ENCODE assay signal across 8 cellular contexts in the genomic region with DNA sequence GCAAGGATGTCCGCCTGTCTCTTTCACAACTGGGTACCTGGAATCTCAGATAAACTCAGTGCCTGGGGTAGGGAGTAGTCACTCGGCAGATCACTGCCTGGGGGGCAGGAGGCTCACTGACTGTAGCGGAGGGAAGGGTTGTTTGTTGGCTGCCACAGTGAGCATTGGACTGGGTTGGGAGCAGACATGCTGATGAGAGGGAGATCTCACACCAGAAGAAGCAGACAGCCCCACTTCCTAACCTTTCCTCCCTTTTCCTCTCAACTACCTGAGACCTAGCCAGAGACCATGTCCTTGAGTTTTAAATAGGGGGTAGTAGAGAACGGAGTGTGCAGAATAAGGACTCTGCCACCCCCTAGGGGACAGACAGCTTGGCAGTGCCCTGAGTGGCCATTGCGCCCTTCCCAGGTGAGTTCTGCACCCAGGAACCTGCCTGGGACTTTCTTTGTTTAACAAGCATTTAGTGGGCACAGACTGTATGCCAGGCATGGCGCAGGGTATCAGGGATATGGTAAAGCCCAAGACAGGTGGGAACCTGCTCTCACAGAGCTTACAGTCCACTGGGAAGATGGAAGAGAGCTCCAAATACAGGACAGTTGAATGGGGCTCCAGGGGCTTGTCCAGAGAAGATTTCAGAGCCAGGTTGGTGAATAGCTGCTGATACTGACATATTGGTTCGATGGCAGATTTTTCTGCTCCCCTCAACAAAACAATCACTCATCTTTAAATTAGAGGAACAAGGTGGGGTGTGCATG.
A peak's percentile ranks its signal among the peaks of the same experiment; 100 is the strongest.
DNase-seq lines count a peak whose midpoint lies in the region; ATAC-seq, FAIRE-seq and TF ChIP-seq lines count a peak whose summit lies in the region.

No MANE protein-coding gene starts in this region.

- peaks cover 0 to 4% (median 0%) of the 10 kb centered on the region in 3 donors for H3K36me3 ChIP-seq in esophagus squamous epithelium

- peaks cover 49% of the 10 kb centered on the region for H3K4me1 Mint-ChIP-seq in osteocyte (ENCODE audit: unreplicated experiment)

- no peaks in the 10 kb centered on the region for H3K36me3 Mint-ChIP-seq in osteocyte (ENCODE audit: unreplicated experiment)

- H3K27ac ChIP-seq in A549: peak overlapping the region in 1 of 2 experiments; percentile 62; a peak in 1 of 6 replicates
- H3K27ac ChIP-seq in esophagus squamous epithelium: peak overlapping the region; percentile 84 to 99 (median 96)

- TF ChIP-seq POLR2A in A549 (IDR thresholded peaks at IDR 0.05; ENCODE audit: low read length): no peak
- TF ChIP-seq POLR2A in esophagus squamous epithelium (IDR thresholded peaks at IDR 0.05): no peak

- TF ChIP-seq RAD21 in A549 (conservative IDR thresholded peaks at IDR 0.05 in 1 of 2, IDR thresholded peaks at IDR 0.05 in 1 of 2): peak; percentile 40 to 48

- ATAC-seq in A549 (peak; percentile 55 to 82; a peak in 4 of 6 replicates), GM19397 (IDR thresholded peaks at IDR 0.05; ENCODE audit: unreplicated experiment) (no peak), HG03442 (IDR thresholded peaks at IDR 0.05; ENCODE audit: unreplicated experiment) (no peak), GM21367 (IDR thresholded peaks at IDR 0.05; ENCODE audit: unreplicated experiment) (no peak)

- peaks cover 2% of the 10 kb centered on the region for H3K27me3 Mint-ChIP-seq in osteocyte (ENCODE audit: unreplicated experiment)

- intact Hi-C loops in esophagus squamous epithelium (cut with DNase I): no loop called here

- no peaks in the 10 kb centered on the region for H3K9me3 Mint-ChIP-seq in osteocyte (ENCODE audit: unreplicated experiment)

- 33% methylated on average over 5 of the region's 7 CpGs for WGBS in A549 (ENCODE audit: missing lambda C conversion rate)
- WGBS in esophagus squamous epithelium, 2 donors: 65 to 73% methylated on average over 4 of the region's 7 CpGs

- CTCF ChIA-PET in A549 (lab: Yijun Ruan, JAX): interaction anchor here (0.6 to 1.3 kb wide), 7 partner anchors 11 to 284 kb away, joined by 3 to 5 read pairs (median 3); no protein-coding TSS in a partner anchor

- H3K9me3 ChIP-seq in A549 (no peaks in the 10 kb centered on the region), esophagus squamous epithelium (no peaks in the 10 kb centered on the region)

- H3K4me3 ChIP-seq in A549 (no peak overlapping the region), GM12865 (ENCODE audit: low read depth, low read length) (no peak overlapping the region), esophagus squamous epithelium (peak overlapping the region; percentile 1 to 57 (median 34))

- no peak overlapping the region for H3K4me2 ChIP-seq in A549

- H3K4me1 ChIP-seq in A549 (no peaks in the 10 kb centered on the region; the same call in 2 of the 3 replicates), esophagus squamous epithelium (peaks cover 23 to 93% (median 72%) of the 10 kb centered on the region in 3 donors)

- no peak; the same call in 2 of the 3 replicates for TF ChIP-seq CTCF in A549 (IDR thresholded peaks at IDR 0.05)
- TF ChIP-seq CTCF in GM12865 (IDR thresholded peaks at IDR 0.05; ENCODE audit: insufficient read depth, low read depth, low read length, missing control alignments): peak; percentile 8
- peak in 5 of 6 experiments; percentile 39 to 60 (median 54) for TF ChIP-seq CTCF in esophagus squamous epithelium (IDR thresholded peaks at IDR 0.05)
- TF ChIP-seq CTCF in osteocyte (IDR thresholded peaks at IDR 0.05): peak; percentile 56

- no peak for FAIRE-seq in A549 (lab: Jason Lieb, UNC)

- H3K27ac Mint-ChIP-seq in osteocyte (ENCODE audit: unreplicated experiment): peak overlapping the region; percentile 94

- peak overlapping the region; percentile 62 for H3K4me3 Mint-ChIP-seq in osteocyte (ENCODE audit: unreplicated experiment)

- H3K27me3 ChIP-seq in esophagus squamous epithelium: no peaks in the 10 kb centered on the region

- TF ChIP-seq EP300 in A549 (IDR thresholded peaks at IDR 0.05): no peak

- POLR2A ChIA-PET in A549 (lab: Yijun Ruan, JAX): no interaction called here

- peak in 1 of 2 experiments; percentile 15 for DNase-seq in A549 (ENCODE audit: low read depth in 1 of 2, low spot score in 1 of 2)
- no peak for DNase-seq in GM12865 (ENCODE audit: low read depth)
- DNase-seq in RKO (ENCODE audit: low spot score): peak; percentile 39
- DNase-seq in esophagus squamous epithelium (lab: John Stamatoyannopoulos, UW): no peak
- no peak for DNase-seq in osteocyte (ENCODE audit: extremely low spot score, unreplicated experiment)

TF ChIP-seq in A549, 52 proteins besides CTCF, POLR2A, EP300 and RAD21:
- TF ChIP-seq SMC3 (IDR thresholded peaks at IDR 0.05) (0 out of 3 replicates have a peak, but pooled peaks have one; percentile 29), ZC3H11A (IDR thresholded peaks at IDR 0.05) (no peak)

Comparison
In these comparisons a context has a peak if more than half of its experiments do, and no peak if none do; other contexts are left out.
1. ATAC-seq: peak in A549 (2 of 2); none in GM19397 (single experiment), HG03442 (single experiment) and GM21367 (single experiment).
2. H3K4me3 ChIP-seq: peak in esophagus squamous epithelium (4 of 4); none in A549 (single experiment) and GM12865 (single experiment).